In the genomic region with DNA sequence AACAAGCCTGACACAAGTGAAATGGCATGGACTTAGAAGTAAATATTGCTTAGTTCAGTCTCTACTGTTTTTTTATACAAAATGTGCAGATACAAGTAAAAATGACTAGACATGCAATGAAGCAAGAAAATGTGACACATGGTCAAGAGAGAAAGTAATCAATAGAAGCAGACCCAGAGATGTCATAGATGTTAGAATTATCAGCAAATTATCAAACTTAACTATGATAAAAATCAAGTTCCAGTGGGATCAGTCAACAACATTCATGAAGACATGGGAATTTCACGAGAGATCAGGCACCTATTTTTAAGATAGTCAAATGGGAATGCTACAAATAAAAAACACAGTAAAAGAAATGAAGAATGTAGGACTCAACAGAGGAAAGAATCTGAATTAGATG, we compare ENCODE assay signal across 9 cellular contexts.
"Had no signal": no experiment of that assay in that cellular context is flagged by ENCODE, and none has a peak within 500 bp of the region (broad histone marks: within the 10 kb centered on the region; RNA-seq: fewer than 3 reads in every experiment).

No MANE protein-coding gene starts in this region.

- H3K27ac Mint-ChIP-seq: GM23338, H9, HFFc6 had no signal

- H3K4me1 ChIP-seq: HAP-1 had no signal

- H3K4me3 Mint-ChIP-seq: GM23338, H9, HFFc6 had no signal

- DNase-seq: GM23248, GOT3, H7, H9, HCEC 1CT, HFFc6 had no signal

- H3K27ac ChIP-seq: GM23248 had no signal

- H3K4me3 ChIP-seq: GM23248, GM23338, HAP-1 had no signal

- H3K9me3 ChIP-seq: HAP-1 had no signal

- H3K36me3 ChIP-seq: HAP-1 had no signal

- ATAC-seq: GM23338, HCT116 had no signal
